8 cellular contexts compared by ENCODE assay signal in genomic region chr15:51076898-51077564, GRCh38. TPM values are rescaled to one million over a fixed set of nuclear protein-coding genes. Genes with fewer than 3 reads are reported as not detected.
DNase-seq lines count a peak whose midpoint lies in the region; ATAC-seq, FAIRE-seq and TF ChIP-seq lines count a peak whose summit lies in the region.

No MANE protein-coding gene starts in this region.

- H3K4me3 ChIP-seq in GM12878 (peak overlapping the region; percentile 35; the same call in 1 of the 2 replicates), lung (no peak overlapping the region), vagina (peak overlapping the region; percentile 3 to 27)

- H3K79me2 ChIP-seq in GM12878 (ENCODE audit: control insufficient read depth, insufficient read depth, low read length) = no peaks in the 10 kb centered on the region

- CTCF ChIA-PET in GM12878 (lab: Yijun Ruan, JAX) = interaction anchor here (1.3 kb wide), 1 partner anchor 86 kb away, joined by 4 read pairs; no protein-coding TSS in a partner anchor

- DNase-seq in GM12878 (ENCODE audit: low read depth, low spot score) = peak; percentile 40
- DNase-seq in lung (ENCODE audit: low spot score) = no peak
- no peak for DNase-seq in vagina (ENCODE audit: extremely low spot score in 2 of 2)
- no peak for DNase-seq in GM19238 (ENCODE audit: insufficient read length, low spot score)
- DNase-seq in NAMALWA (ENCODE audit: low spot score) = no peak

- ATAC-seq in GM18867 (IDR thresholded peaks at IDR 0.05; ENCODE audit: unreplicated experiment) (peak; percentile 65), HG03571 (IDR thresholded peaks at IDR 0.05; ENCODE audit: unreplicated experiment) (peak; percentile 66), GM12878 (peak; percentile 90), lung (ENCODE audit: insufficient read depth, low FRiP score) (peak; percentile 53), HG03025 (IDR thresholded peaks at IDR 0.05; ENCODE audit: low FRiP score, unreplicated experiment) (no peak)

- SMC1A ChIA-PET in GM12878 (lab: Charles Lee; ENCODE audit: uncharacterized antibody, unreplicated experiment) = interaction anchor here (0.8 to 3.8 kb wide), 4 partner anchors 9 to 86 kb away, joined by 3 to 37 read pairs (median 5); no protein-coding TSS in a partner anchor

- intact Hi-C loops in GM12878 (cut with micrococcal nuclease; ENCODE audit: unreplicated experiment) (no loop called here), vagina (cut with DNase I) (no loop called here)

- no peak for FAIRE-seq in GM12878 (lab: Jason Lieb, UNC)

- H3K27me3 ChIP-seq in GM12878 (replicated peaks in 1 of 2; ENCODE audit: control insufficient read depth in 2 of 2, insufficient read depth in 2 of 2, low read length in 1 of 2) = no peaks in the 10 kb centered on the region
- no peaks in the 10 kb centered on the region for H3K27me3 ChIP-seq in lung (ENCODE audit: control insufficient read depth, insufficient read depth)
- no peaks in the 10 kb centered on the region for H3K27me3 ChIP-seq in vagina

- H3K4me2 ChIP-seq in GM12878 (ENCODE audit: control insufficient read depth, insufficient read depth) = peak overlapping the region; percentile 78

- no peak for TF ChIP-seq POLR2A in GM12878 (IDR thresholded peaks at IDR 0.05; ENCODE audit: low read depth, low read length)
- no peak for TF ChIP-seq POLR2A in vagina (IDR thresholded peaks at IDR 0.05)

- WGBS in GM12878 (ENCODE audit: insufficient coverage, insufficient replicate concordance, low lambda C conversion rate, missing lambda C conversion rate) = 41% methylated on average over 25 of the region's 25 CpGs
- WGBS in lung, 2 donors = 51 to 62% methylated on average over 25 of the region's 25 CpGs

- peak; percentile 80 to 81 for TF ChIP-seq EP300 in GM12878 (IDR thresholded peaks at IDR 0.05; ENCODE audit: borderline replicate concordance in 1 of 2, control insufficient read depth in 1 of 2, low read depth in 2 of 2, low read length in 2 of 2)

- H3K4me1 ChIP-seq in GM12878 (ENCODE audit: control insufficient read depth, insufficient read depth, low read length) = peaks cover 22% of the 10 kb centered on the region
- peaks cover 2 to 3% of the 10 kb centered on the region in 2 donors for H3K4me1 ChIP-seq in lung (ENCODE audit: control insufficient read depth in 2 of 2, insufficient read depth in 2 of 2, low read length in 2 of 2)
- peaks cover 27% of the 10 kb centered on the region for H3K4me1 ChIP-seq in vagina

- RAD21 ChIA-PET in GM12878 (lab: Charles Lee; ENCODE audit: unreplicated experiment) = interaction anchor here (1.1 to 2.8 kb wide), 4 partner anchors 8 to 71 kb away, joined by 3 to 10 read pairs (median 6); no protein-coding TSS in a partner anchor

- peak overlapping the region; percentile 64 for H3K9ac ChIP-seq in GM12878 (ENCODE audit: control insufficient read depth, insufficient read depth, low read length)

- H3K9me3 ChIP-seq in GM12878 (replicated peaks; ENCODE audit: control insufficient read depth, insufficient read depth, low read length) (no peaks in the 10 kb centered on the region; the same call in 2 of the 3 replicates), lung (ENCODE audit: control insufficient read depth in 2 of 2, insufficient read depth in 1 of 2, low read length in 1 of 2) (no peaks in the 10 kb centered on the region), vagina (no peaks in the 10 kb centered on the region)

- POLR2A ChIA-PET in GM12878 (lab: Charles Lee) = interaction anchor here (1.3 to 2.4 kb wide), 4 partner anchors 7 to 26 kb away, joined by 3 to 24 read pairs (median 6); no protein-coding TSS in a partner anchor

- BruUV-seq in GM12878 (replicated peaks; lab: Mats Ljungman, UMichigan) = no TSS peak

- peak overlapping the region; percentile 90 for H2AFZ ChIP-seq in GM12878 (ENCODE audit: control insufficient read depth, low read depth, low read length)

- no peaks in the 10 kb centered on the region for H4K20me1 ChIP-seq in GM12878 (ENCODE audit: control insufficient read depth, insufficient read depth)

- no peaks in the 10 kb centered on the region for H3K36me3 ChIP-seq in GM12878 (ENCODE audit: control insufficient read depth in 2 of 2, insufficient read depth in 2 of 2, low read length in 1 of 2)
- no peaks in the 10 kb centered on the region for H3K36me3 ChIP-seq in lung (ENCODE audit: control insufficient read depth in 2 of 2, insufficient read depth in 2 of 2, low read length in 2 of 2)
- no peaks in the 10 kb centered on the region for H3K36me3 ChIP-seq in vagina

- no peak for TF ChIP-seq RAD21 in GM12878 (IDR thresholded peaks at IDR 0.05; ENCODE audit: insufficient read depth, low read depth, low read length)

- in situ Hi-C loops in GM12878 (cut with MboI) = no loop called here

- H3K27ac ChIP-seq in GM12878 (ENCODE audit: control insufficient read depth, insufficient read depth) (peak overlapping the region; percentile 55), lung (ENCODE audit: low read depth in 1 of 2, low read length in 1 of 2) (no peak overlapping the region), vagina (peak overlapping the region; percentile 47)

- TF ChIP-seq CTCF in GM12878 (IDR thresholded peaks at IDR 0.05 in 2 of 3, conservative IDR thresholded peaks at IDR 0.05 in 1 of 3; ENCODE audit: control insufficient read depth in 2 of 3, extremely low read depth in 1 of 3, insufficient read depth in 1 of 3, low read depth in 3 of 3, low read length in 3 of 3) (no peak), lung (IDR thresholded peaks at IDR 0.05; ENCODE audit: control extremely low read depth, extremely low read depth) (no peak), vagina (IDR thresholded peaks at IDR 0.05) (no peak)

TF ChIP-seq in GM12878, 131 proteins besides CTCF, POLR2A, EP300 and RAD21 (continues in another document):
- TF ChIP-seq ATF3 (IDR thresholded peaks at IDR 0.05; ENCODE audit: borderline replicate concordance, extremely low read depth, low read depth, low read length) (no peak), ZSCAN29 (IDR thresholded peaks at IDR 0.05) (no peak), TARDBP (IDR thresholded peaks at IDR 0.05; ENCODE audit: borderline replicate concordance) (no peak), HDAC2 (IDR thresholded peaks at IDR 0.05) (no peak), CREM (IDR thresholded peaks at IDR 0.05; ENCODE audit: low read depth) (peak; percentile 84; the same call in 1 of the 2 replicates), SIX5 (IDR thresholded peaks at IDR 0.05; ENCODE audit: low read depth, low read length, severe bottlenecking) (no peak), NR2C2 (IDR thresholded peaks at IDR 0.05; ENCODE audit: borderline replicate concordance, control insufficient read depth, insufficient read length, low read depth) (no peak), MEF2B (IDR thresholded peaks at IDR 0.05; ENCODE audit: partially characterized antibody, poor library complexity, severe bottlenecking) (no peak), CBX5 (IDR thresholded peaks at IDR 0.05; ENCODE audit: low read depth) (no peak), NFXL1 (IDR thresholded peaks at IDR 0.05; ENCODE audit: borderline replicate concordance) (no peak), SPI1 (IDR thresholded peaks at IDR 0.05; ENCODE audit: borderline replicate concordance, insufficient read depth, low read depth, low read length) (no peak), MLLT1 (IDR thresholded peaks at IDR 0.05) (peak; percentile 94)

RNA-seq across cellular contexts. Expression of gene TNFAIP8L3, which starts 17.7 kb away (rescaled TPM):
- total RNA-seq in GM12878 (2013; cell fraction: nucleolus; rRNA removed) = 0.21 and 0.86 TPM in 2 replicates
- total RNA-seq in GM12878 (2014; rRNA removed) (not detected in 2 replicates), GM12878 (2014; rRNA removed; fragmentation: Illumina TruSeq; extraction: Trizol) (not detected in 2 replicates), GM12878 (2021) (not detected in 2 replicates), lung (10 to 100 TPM in 1 of 2 donors, 1 to 10 TPM in 1; 4.4 to 15.4 TPM), vagina (21.9 TPM)
- 0.13 TPM for polyA plus RNA-seq in GM12878 (2011; ENCODE audit: low read depth)
- polyA plus RNA-seq in GM12878 (2011; rRNA removed) (0.14 and 0.22 TPM in 2 replicates), GM12878 (2014; fragmentation: Illumina TruSeq; extraction: Trizol) (not detected in 2 replicates), GM12878 (2014; fragmentation: Nextera tagmentation; extraction: Ambion mirVana) (not detected), GM12878 (2014; rRNA removed) (not detected in 2 replicates), GM12878 (2016; fragmentation: Nextera tagmentation; extraction: Ambion mirVana) (not detected), lung (10 to 100 TPM in 1 of 2 donors, 1 to 10 TPM in 1; 3.7 to 20.5 TPM)
- polyA plus RNA-seq in GM12878 (2011; cell fraction: cytosol; rRNA removed) = 0.04 and 0.10 TPM in 2 replicates
- not detected in 2 replicates for polyA plus RNA-seq in GM12878 (2011; cell fraction: nucleus; rRNA removed)
- polyA plus RNA-seq in GM12878 (2012) = 0.28 and 0.46 TPM in 2 replicates
- not detected in 2 replicates for polyA minus RNA-seq in GM12878 (2011; rRNA and poly(A)+ RNA removed)
- not detected in 2 replicates for polyA minus RNA-seq in GM12878 (2011; cell fraction: cytosol; rRNA and poly(A)+ RNA removed)
- not detected in 2 replicates for polyA minus RNA-seq in GM12878 (2011; cell fraction: nucleus; rRNA and poly(A)+ RNA removed)

Comparison
In these comparisons a context has a peak if more than half of its experiments do, and no peak if none do; other contexts are left out.
1. H3K27ac ChIP-seq: peak in GM12878 (single experiment) and vagina (single experiment); none in lung (0 of 2).